In genomic region chr9:101796044-101796443, GRCh38 we compare ENCODE assay signal across 35 cellular contexts. TPM values are rescaled to one million over a fixed set of nuclear protein-coding genes. Genes with fewer than 3 reads are reported as not detected.
"Had no signal": no experiment of that assay in that cellular context is flagged by ENCODE, and none has a peak within 500 bp of the region (broad histone marks: within the 10 kb centered on the region; RNA-seq: fewer than 3 reads in every experiment).

No MANE protein-coding gene starts in this region.

- H3K36me3 ChIP-seq: SJSA1 had no signal

- H2AFZ ChIP-seq: PC-9 had no signal

- ATAC-seq: Panc1, Right ventricle myocardium inferior had no signal

- H3K4me2 ChIP-seq: PC-9 had no signal

- H3K27ac ChIP-seq: PC-9, RWPE1, SJSA1 had no signal

- H3K27me3 ChIP-seq: SJSA1 had no signal

- H3K4me1 ChIP-seq: SJSA1 had no signal

- H3K9me3 ChIP-seq: SJSA1 had no signal

- DNase-seq: Kasumi-1, MM.1S, MV-4-11, NCI-H1092, NCI-H1105, NCI-H1417 treated with DMSO at 0.1 percent for 48 hours, NCI-H1436 treated with DMSO at 0.1 percent for 48 hours, NCI-H187, NCI-H1930, NCI-H2029 treated with DMSO at 0.1 percent for 48 hours, NCI-H2081 treated with DMSO at 0.1 percent for 48 hours, NCI-H2107, NCI-H2171, NCI-H226, NCI-H446 treated with DMSO at 0.1 percent for 48 hours, NCI-H510A, NCI-H524, NCI-H526, NCI-H69, NCI-H748 treated with DMSO at 0.1 percent for 48 hours, NCI-H82, PC-9, SHP77, SIG-M5, SW 1271, T-helper 1 cell, T-helper 2 cell had no signal

- FAIRE-seq: RCC 7860 had no signal

- H3K4me3 ChIP-seq: PC-9, SJSA1 had no signal

RNA-seq across cellular contexts. Expression of gene GRIN3A, which starts 57.6 kb away (rescaled TPM):
- total RNA-seq: MCF 10A, OCI-LY7, PC-9, RPMI7951, SJSA1 had no signal
